ENCODE assay signal across 28 cellular contexts in the genomic region with DNA sequence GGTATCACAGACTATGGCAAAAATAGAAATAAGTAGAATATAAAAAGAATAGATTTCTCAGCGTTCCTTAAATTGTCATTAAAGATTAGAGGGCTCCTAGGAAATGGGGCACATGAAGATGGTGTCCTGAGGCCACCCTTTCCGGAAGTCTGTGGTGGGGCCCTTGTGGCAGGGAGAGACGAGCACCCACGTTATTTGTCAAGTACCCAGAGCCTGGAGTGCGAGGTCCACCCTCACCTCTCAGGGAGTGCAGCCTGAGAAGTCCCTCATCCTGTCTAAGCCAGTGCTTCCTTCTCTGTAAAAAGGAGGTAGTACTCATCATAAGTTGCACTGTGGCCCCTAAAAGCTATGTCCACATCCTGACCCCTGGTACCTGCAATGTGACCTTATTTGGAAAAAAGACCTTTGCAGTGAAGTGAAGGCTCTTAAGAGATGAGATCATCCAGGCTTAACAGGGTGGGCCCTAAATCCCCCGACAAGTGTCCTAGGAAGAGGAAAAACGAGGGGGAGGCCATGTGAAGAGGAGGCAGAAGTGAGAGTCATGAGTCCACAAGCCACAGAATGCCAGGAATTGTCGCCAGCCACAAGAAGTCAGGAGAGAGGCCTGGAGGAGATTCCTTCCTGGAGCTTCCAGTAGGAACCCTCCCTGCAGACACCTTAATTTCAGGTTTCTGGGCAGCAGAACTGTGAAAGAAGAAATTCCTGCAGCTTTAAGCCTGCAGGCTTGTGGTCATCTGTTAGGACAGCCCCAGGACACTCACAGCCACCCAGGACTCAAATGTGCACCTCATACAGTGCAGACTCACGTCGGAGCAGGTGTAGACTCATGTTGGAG.
DNase-seq lines count a peak whose midpoint lies in the region; ATAC-seq and FAIRE-seq lines count a peak whose summit lies in the region.
"Had no signal": no experiment of that assay in that cellular context is flagged by ENCODE, and none has a peak within 500 bp of the region (broad histone marks: within the 10 kb centered on the region; RNA-seq: fewer than 3 reads in every experiment).

No MANE protein-coding gene starts in this region.

- peak; percentile 49 for DNase-seq in activated effector memory CD4-positive, alpha-beta T cell treated with anti-CD3 and anti-CD28 coated beads, Interleukin-2, amount 50 U/mL, for 16 hours
- DNase-seq in activated effector memory CD4-positive, alpha-beta T cell treated with Interleukin-2 at 50 U/mL for 16 hours, result no peak
- DNase-seq in SJSA1 (ENCODE audit: low read depth in 1 of 2, low spot score in 2 of 2) (peak; percentile 44 to 58), islet precursor cell (peak; percentile 96), urothelium cell line (ENCODE audit: low spot score) (peak; percentile 39)
- DNase-seq: 8988T; activated CD4-positive, alpha-beta T cell treated with anti-CD3 and anti-CD28 coated beads, Interleukin-2, amount 10 ng/mL, durations not matched to agents 7 days and 5 days; activated naive CD4-positive, alpha-beta T cell treated with anti-CD3 and anti-CD28 coated beads, Interleukin-2, amount 50 U/mL, for 16 hours; amygdala; CD8-positive, alpha-beta T cell; DMS 273 treated with DMSO at 0.1 percent for 48 hours; effector memory CD8-positive, alpha-beta T cell; H9; left cardiac atrium; NCI-H1048; NCI-H187; NCI-H2171; NCI-H510A treated with DMSO at 0.1 percent for 48 hours; NK-92 treated with Interleukin-12 subunit alpha and Interleukin-12 subunit beta, amount 100 ng/mL, for 24 hours; PC-9; SHP77 treated with DMSO at 0.1 percent for 48 hours; stimulated activated naive CD4-positive, alpha-beta T cell; testis had no signal

- FAIRE-seq in urothelium cell line (lab: Jason Lieb, UNC), result no peak
- FAIRE-seq: colon had no signal

- H3K27ac ChIP-seq in SJSA1, result no peak overlapping the region
- H3K27ac ChIP-seq: PC-9, testis had no signal

- no peaks in the 10 kb centered on the region for H3K27me3 ChIP-seq in SJSA1 (replicated peaks)
- H3K27me3 ChIP-seq: testis had no signal

- peaks cover 11% of the 10 kb centered on the region for H3K9me3 ChIP-seq in SJSA1 (replicated peaks)
- H3K9me3 ChIP-seq: testis had no signal

- peaks cover 23% of the 10 kb centered on the region for H3K4me1 ChIP-seq in SJSA1 (replicated peaks)
- H3K4me1 ChIP-seq: testis had no signal

- no peak for ATAC-seq in GM18861 (IDR thresholded peaks at IDR 0.05; ENCODE audit: unreplicated experiment)
- no peak for ATAC-seq in HG02798 (IDR thresholded peaks at IDR 0.05; ENCODE audit: poor library complexity, unreplicated experiment)
- no peak for ATAC-seq in HG03442 (IDR thresholded peaks at IDR 0.05; ENCODE audit: unreplicated experiment)
- ATAC-seq: CD8-positive, alpha-beta T cell; effector memory CD8-positive, alpha-beta T cell; left cardiac atrium; sciatic nerve had no signal

- no peak overlapping the region for H3K4me3 ChIP-seq in SJSA1
- H3K4me3 ChIP-seq: PC-9, testis had no signal

- no peaks in the 10 kb centered on the region for H3K36me3 ChIP-seq in SJSA1
